In genomic region chr11:70577258-70577603, GRCh38 we compare ENCODE assay signal across 17 cellular contexts.
"Had no signal": no experiment of that assay in that cellular context is flagged by ENCODE, and none has a peak within 500 bp of the region (broad histone marks: within the 10 kb centered on the region; RNA-seq: fewer than 3 reads in every experiment).

No MANE protein-coding gene starts in this region.

- H3K27me3 ChIP-seq: esophagus muscularis mucosa, gastroesophageal sphincter, neutrophil, upper lobe of left lung, vagina had no signal

- DNase-seq: cortex of kidney; effector memory CD4-positive, alpha-beta T cell; glutamatergic neuron; left colon; naive thymus-derived CD4-positive, alpha-beta T cell; nephron progenitor cell; right cardiac atrium; stimulated activated CD4-positive, alpha-beta T cell treated with anti-CD3 and anti-CD28 coated beads, Interleukin-15, amount 100 ng/mL, for 24 hours; stimulated activated CD4-positive, alpha-beta T cell treated with anti-CD3 and anti-CD28 coated beads, Interleukin-1b, Interleukin-23, amount 100 ng/mL, for 48 hours; stimulated activated CD4-positive, alpha-beta T cell treated with anti-CD3 and anti-CD28 coated beads, Interleukin-4, amount 100 ng/mL, for 24 hours had no signal

- ATAC-seq: gastroesophageal sphincter, left colon, right cardiac atrium had no signal

- H3K9me3 ChIP-seq: esophagus muscularis mucosa, gastroesophageal sphincter, neutrophil, tibial artery, upper lobe of left lung, vagina had no signal

- H3K4me3 ChIP-seq: esophagus muscularis mucosa, gastroesophageal sphincter, tibial artery, upper lobe of left lung, vagina had no signal

- H3K4me1 ChIP-seq: esophagus muscularis mucosa, gastroesophageal sphincter, tibial artery, upper lobe of left lung, vagina had no signal

- H3K36me3 ChIP-seq: esophagus muscularis mucosa, gastroesophageal sphincter, neutrophil, tibial artery, upper lobe of left lung, vagina had no signal

- H3K27ac ChIP-seq: epithelial cell of prostate, esophagus muscularis mucosa, gastroesophageal sphincter, neutrophil, tibial artery, upper lobe of left lung, vagina had no signal
